Comparison of ENCODE assay signal across 20 cellular contexts in genomic region chr15:54660356-54660755, GRCh38.
"Had no signal": no experiment of that assay in that cellular context is flagged by ENCODE, and none has a peak within 500 bp of the region (broad histone marks: within the 10 kb centered on the region; RNA-seq: fewer than 3 reads in every experiment).

No MANE protein-coding gene starts in this region.

- H3K27ac ChIP-seq: cardiac muscle cell, coronary artery, esophagus muscularis mucosa, right lobe of liver, testis, uterus had no signal

- H3K4me1 ChIP-seq: esophagus muscularis mucosa, right lobe of liver, testis, uterus had no signal

- H3K36me3 ChIP-seq: cardiac muscle cell, esophagus muscularis mucosa, right lobe of liver, transverse colon, uterus had no signal

- H3K9me3 ChIP-seq: esophagus muscularis mucosa, right lobe of liver, testis, transverse colon, uterus had no signal

- ATAC-seq: activated naive CD8-positive, alpha-beta T cell treated with anti-CD3 and anti-CD28 coated beads, Interleukin-2, amount 50 U/mL, for 24 hours; activated T-cell treated with anti-CD3 and anti-CD28 coated beads, Interleukin-2, amount 50 U/mL, for 4 hours; left cardiac atrium; left ventricle myocardium superior; right lobe of liver; stimulated activated naive CD8-positive, alpha-beta T cell treated with anti-CD3 and anti-CD28 coated beads, Interleukin-15, Interleukin-2, amounts not matched to agents 100 U/mL and 50 U/mL, for 24 hours; WTC11 had no signal

- H3K27me3 ChIP-seq: cardiac muscle cell, esophagus muscularis mucosa, right lobe of liver, testis, transverse colon, uterus had no signal

- H3K4me3 ChIP-seq: cardiac muscle cell, coronary artery, esophagus muscularis mucosa, right lobe of liver, testis, transverse colon, uterus had no signal

- DNase-seq: activated CD4-positive, alpha-beta memory T cell treated with anti-CD3 and anti-CD28 coated beads, Interleukin-2, amount 10 ng/mL, durations not matched to agents 7 days and 5 days; activated CD4-positive, alpha-beta T cell treated with anti-CD3 and anti-CD28 coated beads for 1 hour; activated CD4-positive, alpha-beta T cell treated with anti-CD3 and anti-CD28 coated beads, Interleukin-2, amount 10 ng/mL, durations not matched to agents 7 days and 5 days; activated naive CD8-positive, alpha-beta T cell treated with anti-CD3 and anti-CD28 coated beads, Interleukin-2, amount 50 U/mL, for 24 hours; activated T-cell treated with anti-CD3 and anti-CD28 coated beads, Interleukin-2, amount 50 U/mL, for 4 hours; islet precursor cell; left cardiac atrium; left ventricle myocardium superior; right lobe of liver; stimulated activated CD4-positive, alpha-beta T cell treated with anti-CD3 and anti-CD28 coated beads, Interleukin-12 subunit alpha, Interleukin-12 subunit beta, amount 100 ng/mL, for 4 hours; stimulated activated CD4-positive, alpha-beta T cell treated with anti-CD3 and anti-CD28 coated beads, Interleukin-4, amount 100 ng/mL, for 1 hour; stimulated activated naive CD8-positive, alpha-beta T cell treated with anti-CD3 and anti-CD28 coated beads, Interleukin-15, Interleukin-2, amounts not matched to agents 100 U/mL and 50 U/mL, for 24 hours; T-helper 2 cell; testis; uterus had no signal
